In the genomic region with DNA sequence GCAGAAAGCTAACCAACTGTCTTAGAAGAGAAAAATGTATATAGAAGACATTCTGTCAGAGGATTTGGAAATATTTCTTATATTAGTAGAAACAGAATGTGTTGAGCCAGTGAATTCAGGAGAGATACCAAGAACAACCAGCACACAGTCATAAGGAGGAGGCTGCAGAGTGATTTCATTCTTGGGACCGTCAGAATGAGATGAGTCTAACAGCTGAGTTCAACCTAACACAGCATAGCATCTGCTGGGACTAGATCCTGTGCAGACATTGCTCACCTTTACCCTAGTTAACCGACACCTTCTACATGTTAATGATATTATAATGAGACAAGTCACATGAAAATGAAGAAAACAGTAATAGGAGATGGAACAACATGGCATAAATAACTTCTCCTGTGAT, we compare ENCODE assay signal across 28 cellular contexts.
"Had no signal": no experiment of that assay in that cellular context is flagged by ENCODE, and none has a peak within 500 bp of the region (broad histone marks: within the 10 kb centered on the region; RNA-seq: fewer than 3 reads in every experiment).

No MANE protein-coding gene starts in this region.

- ATAC-seq: stimulated activated memory B cell treated with anti-CD40 and anti-IgM and Interleukin-4, amounts not matched to agents 10 μg/mL and 1 μg/mL and 100 μg/mL, for 72 hours; stimulated activated naive B cell treated with anti-CD40 and anti-IgM and Interleukin-4, amounts not matched to agents 10 μg/mL and 1 μg/mL and 100 μg/mL, for 72 hours; stimulated activated naive CD8-positive, alpha-beta T cell treated with anti-CD3 and anti-CD28 coated beads, Interleukin-15, amount 100 ng/mL, for 72 hours; stimulated activated naive CD8-positive, alpha-beta T cell treated with anti-CD3 and anti-CD28 coated beads, Interleukin-15, Interleukin-2, amounts not matched to agents 100 U/mL and 50 U/mL, for 24 hours; upper lobe of right lung had no signal

- FAIRE-seq: urothelium cell line had no signal

- H3K27ac Mint-ChIP-seq: stimulated activated memory B cell treated with anti-CD40 and anti-IgM and Interleukin-4, amounts not matched to agents 10 μg/mL and 1 μg/mL and 100 μg/mL, for 72 hours; stimulated activated naive B cell treated with anti-CD40 and anti-IgM and Interleukin-4, amounts not matched to agents 10 μg/mL and 1 μg/mL and 100 μg/mL, for 72 hours; stimulated activated naive CD8-positive, alpha-beta T cell treated with anti-CD3 and anti-CD28 coated beads, Interleukin-15, amount 100 ng/mL, for 72 hours; stimulated activated naive CD8-positive, alpha-beta T cell treated with anti-CD3 and anti-CD28 coated beads, Interleukin-15, Interleukin-2, amounts not matched to agents 100 ng/mL and 50 ng/mL, for 24 hours; type B pancreatic cell had no signal

- H3K4me3 ChIP-seq: stomach, suprapubic skin, testis, thoracic aorta, thyroid gland, tibial artery, tibial nerve, transverse colon, upper lobe of left lung, upper lobe of right lung, uterus, vagina had no signal

- DNase-seq: stimulated activated CD4-positive, alpha-beta T cell treated with anti-CD3 and anti-CD28 coated beads, Interleukin-2, amount 100 ng/mL, for 48 hours; stimulated activated CD4-positive, alpha-beta T cell treated with anti-CD3 and anti-CD28 coated beads, Interleukin-4, amount 100 ng/mL, for 1 hour; stimulated activated CD4-positive, alpha-beta T cell treated with anti-CD3 and anti-CD28 coated beads, Interleukin-4, amount 100 ng/mL, for 24 hours; stimulated activated CD4-positive, alpha-beta T cell treated with anti-CD3 and anti-CD28 coated beads, Interleukin-4, amount 100 ng/mL, for 4 hours; stimulated activated CD8-positive, alpha-beta memory T cell treated with anti-CD3 and anti-CD28 coated beads, Interleukin-4, amount 100 ng/mL, for 48 hours; stimulated activated naive B cell treated with anti-CD40 and anti-IgM and Interleukin-4, amounts not matched to agents 10 μg/mL and 1 μg/mL and 100 μg/mL, for 72 hours; stimulated activated naive CD4-positive, alpha-beta T cell; stimulated activated naive CD4-positive, alpha-beta T cell treated with Interleukin-2 at 50 U/mL for 16 hours; stimulated activated naive CD8-positive, alpha-beta T cell treated with anti-CD3 and anti-CD28 coated beads, Interleukin-15, amount 100 ng/mL, for 72 hours; stimulated activated naive CD8-positive, alpha-beta T cell treated with anti-CD3 and anti-CD28 coated beads, Interleukin-15, Interleukin-2, amounts not matched to agents 100 U/mL and 50 U/mL, for 24 hours; stomach; substantia nigra; testis; thyroid gland; tibial artery; transverse colon; trophoblast cell; upper lobe of left lung; upper lobe of right lung; uterus had no signal

- H3K36me3 ChIP-seq: uterus had no signal

- H3K4me1 Mint-ChIP-seq: stimulated activated memory B cell treated with anti-CD40 and anti-IgM and Interleukin-4, amounts not matched to agents 10 μg/mL and 1 μg/mL and 100 μg/mL, for 72 hours; stimulated activated naive B cell treated with anti-CD40 and anti-IgM and Interleukin-4, amounts not matched to agents 10 μg/mL and 1 μg/mL and 100 μg/mL, for 72 hours had no signal

- H3K9me3 ChIP-seq: testis had no signal

- H3K4me1 ChIP-seq: stomach, suprapubic skin, testis, thyroid gland, tibial artery, tibial nerve, transverse colon, upper lobe of left lung, upper lobe of right lung, uterus, vagina had no signal

- H3K4me3 Mint-ChIP-seq: stimulated activated memory B cell treated with anti-CD40 and anti-IgM and Interleukin-4, amounts not matched to agents 10 μg/mL and 1 μg/mL and 100 μg/mL, for 72 hours; stimulated activated naive B cell treated with anti-CD40 and anti-IgM and Interleukin-4, amounts not matched to agents 10 μg/mL and 1 μg/mL and 100 μg/mL, for 72 hours; stimulated activated naive CD8-positive, alpha-beta T cell treated with anti-CD3 and anti-CD28 coated beads, Interleukin-15, amount 100 ng/mL, for 72 hours; stimulated activated naive CD8-positive, alpha-beta T cell treated with anti-CD3 and anti-CD28 coated beads, Interleukin-15, Interleukin-2, amounts not matched to agents 100 ng/mL and 50 ng/mL, for 24 hours; type B pancreatic cell had no signal

- H3K27me3 Mint-ChIP-seq: stimulated activated memory B cell treated with anti-CD40 and anti-IgM and Interleukin-4, amounts not matched to agents 10 μg/mL and 1 μg/mL and 100 μg/mL, for 72 hours; stimulated activated naive B cell treated with anti-CD40 and anti-IgM and Interleukin-4, amounts not matched to agents 10 μg/mL and 1 μg/mL and 100 μg/mL, for 72 hours; stimulated activated naive CD8-positive, alpha-beta T cell treated with anti-CD3 and anti-CD28 coated beads, Interleukin-15, amount 100 ng/mL, for 72 hours; stimulated activated naive CD8-positive, alpha-beta T cell treated with anti-CD3 and anti-CD28 coated beads, Interleukin-15, Interleukin-2, amounts not matched to agents 100 ng/mL and 50 ng/mL, for 24 hours; type B pancreatic cell had no signal

- H3K27me3 ChIP-seq: stomach, suprapubic skin, testis, thyroid gland, tibial artery, tibial nerve, transverse colon, upper lobe of left lung, upper lobe of right lung, uterus, vagina had no signal

- H3K27ac ChIP-seq: stomach, suprapubic skin, testis, thoracic aorta, thyroid gland, tibial artery, tibial nerve, transverse colon, upper lobe of left lung, upper lobe of right lung, uterus, vagina had no signal
